1 cellular context compared by ENCODE assay signal in genomic region chr9:128891354-128892222, GRCh38.
TF ChIP-seq lines count a peak whose summit lies in the region.

No MANE protein-coding gene starts in this region.

TF ChIP-seq in H1, 55 proteins besides CTCF, POLR2A, EP300 and RAD21:
- TF ChIP-seq SIN3A (conservative IDR thresholded peaks at IDR 0.05 in 1 of 2, IDR thresholded peaks at IDR 0.05 in 1 of 2; ENCODE audit: low read depth in 1 of 2, low read length in 2 of 2) (no peak), SIRT6 (IDR thresholded peaks at IDR 0.05; ENCODE audit: low read length) (no peak), PHF8 (conservative IDR thresholded peaks at IDR 0.05; ENCODE audit: low read depth, low read length) (no peak), POLR2AphosphoS5 (IDR thresholded peaks at IDR 0.05; ENCODE audit: low read depth, low read length) (no peak; the same call in 1 of the 2 replicates), CEBPB (IDR thresholded peaks at IDR 0.05; ENCODE audit: low read depth, low read length) (no peak), RBBP5 (IDR thresholded peaks at IDR 0.05; ENCODE audit: borderline replicate concordance, low read depth, low read length) (no peak), TBP (IDR thresholded peaks at IDR 0.05; ENCODE audit: low read depth, low read length) (no peak), TAF7 (optimal IDR thresholded peaks at IDR 0.05; ENCODE audit: borderline replicate concordance, low read depth, low read length) (no peak), KDM1A (IDR thresholded peaks at IDR 0.05; ENCODE audit: borderline replicate concordance, low read length) (no peak), SUZ12 (IDR thresholded peaks at IDR 0.05; ENCODE audit: low read length) (no peak), CTBP2 (IDR thresholded peaks at IDR 0.05; ENCODE audit: borderline replicate concordance, insufficient read depth, insufficient read length, low read length) (no peak), RFX5 (IDR thresholded peaks at IDR 0.05; ENCODE audit: borderline replicate concordance, low read depth, low read length) (no peak), HDAC6 (IDR thresholded peaks at IDR 0.05; ENCODE audit: low read depth, low read length) (no peak), SP2 (IDR thresholded peaks at IDR 0.05; ENCODE audit: low read length) (no peak)
TF ChIP-seq in H1: peak in this region for 0.
